In the genomic region with DNA sequence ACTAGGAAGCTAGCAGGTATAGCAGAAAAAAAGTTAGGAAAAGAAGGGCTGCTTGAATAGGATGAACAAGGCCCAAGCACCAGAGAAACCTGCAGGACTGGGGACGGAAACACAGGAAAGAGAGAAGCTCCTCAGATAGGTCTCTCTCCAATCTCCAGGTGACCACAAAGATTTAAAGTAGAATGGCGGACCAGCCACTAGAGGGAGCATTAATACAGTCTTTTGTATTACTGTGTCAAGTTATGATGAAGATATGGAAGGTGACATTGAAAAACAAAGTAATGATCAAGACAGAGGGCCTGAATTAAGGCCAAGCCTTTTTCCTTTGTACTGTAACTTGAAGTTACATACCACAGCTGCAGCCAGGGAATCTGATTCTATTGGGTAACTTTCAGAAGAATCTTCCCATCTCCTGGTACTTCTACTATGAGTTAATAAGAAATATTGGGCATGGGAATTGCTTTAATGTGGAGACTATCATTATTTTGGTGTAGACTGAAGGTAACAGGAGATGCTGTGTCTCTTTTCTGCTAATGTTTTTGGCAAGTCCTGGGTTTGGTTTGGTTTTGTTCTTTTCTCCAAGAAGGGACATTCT, we compare ENCODE assay signal across 8 cellular contexts. TPM values are rescaled to one million over a fixed set of nuclear protein-coding genes. Genes with fewer than 3 reads are reported as not detected.
DNase-seq lines count a peak whose midpoint lies in the region; ATAC-seq and TF ChIP-seq lines count a peak whose summit lies in the region.

No MANE protein-coding gene starts in this region.

- DNase-seq in NCI-H2081 (lab: John Stamatoyannopoulos, UW) (peak; percentile 37 to 38), NCI-H2081 treated with DMSO at 0.1 percent for 48 hours (lab: John Stamatoyannopoulos, UW) (no peak), KBM-7 (peak; percentile 84), left lung (no peak)
- DNase-seq in T-helper 2 cell treated with Interferon-gamma antibody and Interleukin-4, amounts not matched to agents 5 μg/mL and 100 μg/mL, for 36 hours (ENCODE audit: low spot score), result peak; percentile 49
- peak; percentile 31 to 32 for DNase-seq in stimulated activated CD8-positive, alpha-beta memory T cell treated with anti-CD3 and anti-CD28 coated beads, Interleukin-7, amount 100 ng/mL, for 1 hour (ENCODE audit: low read depth in 2 of 2)

- H3K4me1 Mint-ChIP-seq in T-helper 2 cell treated with Interferon-gamma antibody and Interleukin-4, amounts not matched to agents 5 μg/mL and 100 μg/mL, for 36 hours (ENCODE audit: low read depth), result peaks cover 77% of the 10 kb centered on the region
- H3K4me1 Mint-ChIP-seq in brain, result peaks cover 5% of the 10 kb centered on the region

- H3K9me3 Mint-ChIP-seq in T-helper 2 cell treated with Interferon-gamma antibody and Interleukin-4, amounts not matched to agents 5 μg/mL and 100 μg/mL, for 36 hours, result no peaks in the 10 kb centered on the region
- no peaks in the 10 kb centered on the region for H3K9me3 Mint-ChIP-seq in brain

- H3K4me3 Mint-ChIP-seq in T-helper 2 cell treated with Interferon-gamma antibody and Interleukin-4, amounts not matched to agents 5 μg/mL and 100 μg/mL, for 36 hours, result no peak overlapping the region
- no peak overlapping the region for H3K4me3 Mint-ChIP-seq in brain

- no peaks in the 10 kb centered on the region for H3K9me3 ChIP-seq in left lung

- H3K36me3 Mint-ChIP-seq in T-helper 2 cell treated with Interferon-gamma antibody and Interleukin-4, amounts not matched to agents 5 μg/mL and 100 μg/mL, for 36 hours (ENCODE audit: low read depth), result peaks cover 65% of the 10 kb centered on the region
- H3K36me3 Mint-ChIP-seq in brain, result no peaks in the 10 kb centered on the region

- peak overlapping the region; percentile 4 for H3K27ac Mint-ChIP-seq in T-helper 2 cell treated with Interferon-gamma antibody and Interleukin-4, amounts not matched to agents 5 μg/mL and 100 μg/mL, for 36 hours
- H3K27ac Mint-ChIP-seq in brain, result no peak overlapping the region

- ATAC-seq in GM21825 (IDR thresholded peaks at IDR 0.05; ENCODE audit: unreplicated experiment), result peak; percentile 78
- ATAC-seq in left lung, result peak; percentile 78

- peaks cover 0 to 48% of the 10 kb centered on the region in 2 donors for H3K4me1 ChIP-seq in left lung

- peak; percentile 53 to 64 for TF ChIP-seq CTCF in brain (conservative IDR thresholded peaks at IDR 0.05)
- peak; percentile 52 to 56 for TF ChIP-seq CTCF in left lung (IDR thresholded peaks at IDR 0.05)

- no peaks in the 10 kb centered on the region for H3K27me3 ChIP-seq in left lung

- no peaks in the 10 kb centered on the region for H3K27me3 Mint-ChIP-seq in T-helper 2 cell treated with Interferon-gamma antibody and Interleukin-4, amounts not matched to agents 5 μg/mL and 100 μg/mL, for 36 hours (ENCODE audit: low read depth)
- H3K27me3 Mint-ChIP-seq in brain, result no peaks in the 10 kb centered on the region

- H3K27ac ChIP-seq in left lung, result no peak overlapping the region

- intact Hi-C loops in left lung (cut with DNase I), result no loop called here

- H3K4me3 ChIP-seq in left lung, result no peak overlapping the region

- in situ Hi-C loops in KBM-7 (cut with MboI; ENCODE audit: low pct_unique_long_range_greater_than_20kb, low sequenced_read_pairs), result no loop called here

- H3K36me3 ChIP-seq in left lung, result peaks cover 0 to 8% of the 10 kb centered on the region in 2 donors

RNA-seq across cellular contexts. Expression of a gene that starts 33.8 kb away (rescaled TPM):
- not detected for polyA plus RNA-seq in brain (ENCODE audit: insufficient read depth, low read depth, low replicate concordance)
- under 1 TPM; 0.13 to 0.20 TPM for total RNA-seq in left lung

RNA-seq across cellular contexts. Expression of a gene that starts 44.9 kb away (rescaled TPM):
- not detected for polyA plus RNA-seq in brain (ENCODE audit: insufficient read depth, low read depth, low replicate concordance)
- total RNA-seq in left lung, result not detected

RNA-seq across cellular contexts. Expression of a gene that starts 54.8 kb away (rescaled TPM):
- 37.5 TPM for polyA plus RNA-seq in brain (ENCODE audit: insufficient read depth, low read depth, low replicate concordance)
- 10 to 100 TPM; 47.6 to 51.6 TPM for total RNA-seq in left lung

Comparison
In these comparisons a context has a peak if more than half of its experiments do, and no peak if none do; other contexts are left out.
1. DNase-seq: peak in NCI-H2081 (2 of 2), KBM-7 (single experiment), T-helper 2 cell treated with Interferon-gamma antibody and Interleukin-4, amounts not matched to agents 5 μg/mL and 100 μg/mL, for 36 hours (single experiment) and stimulated activated CD8-positive, alpha-beta memory T cell treated with anti-CD3 and anti-CD28 coated beads, Interleukin-7, amount 100 ng/mL, for 1 hour (2 of 2); none in NCI-H2081 treated with DMSO at 0.1 percent for 48 hours (single experiment) and left lung (0 of 2).